2 cellular contexts compared by ENCODE assay signal in the genomic region with DNA sequence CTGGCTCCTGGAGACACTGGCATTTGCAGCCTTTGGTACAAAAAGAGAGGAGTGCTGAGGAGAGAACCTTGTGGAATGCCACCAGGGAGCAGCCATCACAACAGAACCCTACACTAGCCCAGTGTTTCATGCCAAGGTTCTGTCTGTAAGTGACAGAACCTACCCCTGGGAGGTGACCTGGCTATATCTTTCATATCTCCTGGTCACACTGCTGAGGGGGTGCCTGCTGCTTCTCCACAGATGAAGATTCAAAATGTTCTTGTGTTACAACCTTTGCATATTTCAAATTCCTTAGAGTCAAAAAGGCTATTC.
TF ChIP-seq lines count a peak whose summit lies in the region.

No MANE protein-coding gene starts in this region.

TF ChIP-seq in SK-N-SH treated with all-trans-retinoic acid at 6 μM for 48 hours, 23 proteins besides CTCF, POLR2A, EP300 and RAD21:
- TF ChIP-seq, protein P1, sequence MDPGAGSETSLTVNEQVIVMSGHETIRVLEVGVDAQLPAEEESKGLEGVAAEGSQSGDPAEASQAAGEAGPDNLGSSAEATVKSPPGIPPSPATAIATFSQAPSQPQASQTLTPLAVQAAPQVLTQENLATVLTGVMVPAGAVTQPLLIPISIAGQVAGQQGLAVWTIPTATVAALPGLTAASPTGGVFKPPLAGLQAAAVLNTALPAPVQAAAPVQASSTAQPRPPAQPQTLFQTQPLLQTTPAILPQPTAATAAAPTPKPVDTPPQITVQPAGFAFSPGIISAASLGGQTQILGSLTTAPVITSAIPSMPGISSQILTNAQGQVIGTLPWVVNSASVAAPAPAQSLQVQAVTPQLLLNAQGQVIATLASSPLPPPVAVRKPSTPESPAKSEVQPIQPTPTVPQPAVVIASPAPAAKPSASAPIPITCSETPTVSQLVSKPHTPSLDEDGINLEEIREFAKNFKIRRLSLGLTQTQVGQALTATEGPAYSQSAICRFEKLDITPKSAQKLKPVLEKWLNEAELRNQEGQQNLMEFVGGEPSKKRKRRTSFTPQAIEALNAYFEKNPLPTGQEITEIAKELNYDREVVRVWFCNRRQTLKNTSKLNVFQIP (CRISPR knock-in tag; IDR thresholded peaks at IDR 0.05; ENCODE audit: borderline replicate concordance, low read depth) = no peak
- TF ChIP-seq, protein P2, sequence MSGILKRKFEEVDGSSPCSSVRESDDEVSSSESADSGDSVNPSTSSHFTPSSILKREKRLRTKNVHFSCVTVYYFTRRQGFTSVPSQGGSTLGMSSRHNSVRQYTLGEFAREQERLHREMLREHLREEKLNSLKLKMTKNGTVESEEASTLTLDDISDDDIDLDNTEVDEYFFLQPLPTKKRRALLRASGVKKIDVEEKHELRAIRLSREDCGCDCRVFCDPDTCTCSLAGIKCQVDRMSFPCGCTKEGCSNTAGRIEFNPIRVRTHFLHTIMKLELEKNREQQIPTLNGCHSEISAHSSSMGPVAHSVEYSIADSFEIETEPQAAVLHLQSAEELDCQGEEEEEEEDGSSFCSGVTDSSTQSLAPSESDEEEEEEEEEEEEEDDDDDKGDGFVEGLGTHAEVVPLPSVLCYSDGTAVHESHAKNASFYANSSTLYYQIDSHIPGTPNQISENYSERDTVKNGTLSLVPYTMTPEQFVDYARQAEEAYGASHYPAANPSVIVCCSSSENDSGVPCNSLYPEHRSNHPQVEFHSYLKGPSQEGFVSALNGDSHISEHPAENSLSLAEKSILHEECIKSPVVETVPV (CRISPR knock-in tag; IDR thresholded peaks at IDR 0.05) = no peak
- no peak for TF ChIP-seq TCF4 (CRISPR knock-in tag; IDR thresholded peaks at IDR 0.05; ENCODE audit: borderline replicate concordance)
- no peak for TF ChIP-seq ISL1 (CRISPR knock-in tag; IDR thresholded peaks at IDR 0.05)
- TF ChIP-seq, protein P3, sequence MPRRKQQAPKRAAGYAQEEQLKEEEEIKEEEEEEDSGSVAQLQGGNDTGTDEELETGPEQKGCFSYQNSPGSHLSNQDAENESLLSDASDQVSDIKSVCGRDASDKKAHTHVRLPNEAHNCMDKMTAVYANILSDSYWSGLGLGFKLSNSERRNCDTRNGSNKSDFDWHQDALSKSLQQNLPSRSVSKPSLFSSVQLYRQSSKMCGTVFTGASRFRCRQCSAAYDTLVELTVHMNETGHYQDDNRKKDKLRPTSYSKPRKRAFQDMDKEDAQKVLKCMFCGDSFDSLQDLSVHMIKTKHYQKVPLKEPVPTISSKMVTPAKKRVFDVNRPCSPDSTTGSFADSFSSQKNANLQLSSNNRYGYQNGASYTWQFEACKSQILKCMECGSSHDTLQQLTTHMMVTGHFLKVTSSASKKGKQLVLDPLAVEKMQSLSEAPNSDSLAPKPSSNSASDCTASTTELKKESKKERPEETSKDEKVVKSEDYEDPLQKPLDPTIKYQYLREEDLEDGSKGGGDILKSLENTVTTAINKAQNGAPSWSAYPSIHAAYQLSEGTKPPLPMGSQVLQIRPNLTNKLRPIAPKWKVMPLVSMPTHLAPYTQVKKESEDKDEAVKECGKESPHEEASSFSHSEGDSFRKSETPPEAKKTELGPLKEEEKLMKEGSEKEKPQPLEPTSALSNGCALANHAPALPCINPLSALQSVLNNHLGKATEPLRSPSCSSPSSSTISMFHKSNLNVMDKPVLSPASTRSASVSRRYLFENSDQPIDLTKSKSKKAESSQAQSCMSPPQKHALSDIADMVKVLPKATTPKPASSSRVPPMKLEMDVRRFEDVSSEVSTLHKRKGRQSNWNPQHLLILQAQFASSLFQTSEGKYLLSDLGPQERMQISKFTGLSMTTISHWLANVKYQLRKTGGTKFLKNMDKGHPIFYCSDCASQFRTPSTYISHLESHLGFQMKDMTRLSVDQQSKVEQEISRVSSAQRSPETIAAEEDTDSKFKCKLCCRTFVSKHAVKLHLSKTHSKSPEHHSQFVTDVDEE (CRISPR knock-in tag; IDR thresholded peaks at IDR 0.05) = no peak
- no peak for TF ChIP-seq ZFP3 (CRISPR knock-in tag; IDR thresholded peaks at IDR 0.05)
- TF ChIP-seq ESRRG (CRISPR knock-in tag; IDR thresholded peaks at IDR 0.05) = no peak

TF ChIP-seq in SK-N-SH, 30 proteins besides CTCF, POLR2A, EP300 and RAD21 (continued from another document):
- TF ChIP-seq, protein P4, sequence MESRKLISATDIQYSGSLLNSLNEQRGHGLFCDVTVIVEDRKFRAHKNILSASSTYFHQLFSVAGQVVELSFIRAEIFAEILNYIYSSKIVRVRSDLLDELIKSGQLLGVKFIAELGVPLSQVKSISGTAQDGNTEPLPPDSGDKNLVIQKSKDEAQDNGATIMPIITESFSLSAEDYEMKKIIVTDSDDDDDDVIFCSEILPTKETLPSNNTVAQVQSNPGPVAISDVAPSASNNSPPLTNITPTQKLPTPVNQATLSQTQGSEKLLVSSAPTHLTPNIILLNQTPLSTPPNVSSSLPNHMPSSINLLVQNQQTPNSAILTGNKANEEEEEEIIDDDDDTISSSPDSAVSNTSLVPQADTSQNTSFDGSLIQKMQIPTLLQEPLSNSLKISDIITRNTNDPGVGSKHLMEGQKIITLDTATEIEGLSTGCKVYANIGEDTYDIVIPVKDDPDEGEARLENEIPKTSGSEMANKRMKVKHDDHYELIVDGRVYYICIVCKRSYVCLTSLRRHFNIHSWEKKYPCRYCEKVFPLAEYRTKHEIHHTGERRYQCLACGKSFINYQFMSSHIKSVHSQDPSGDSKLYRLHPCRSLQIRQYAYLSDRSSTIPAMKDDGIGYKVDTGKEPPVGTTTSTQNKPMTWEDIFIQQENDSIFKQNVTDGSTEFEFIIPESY (IDR thresholded peaks at IDR 0.05; ENCODE audit: borderline replicate concordance, low read depth) = no peak
- TF ChIP-seq FOXJ3 (CRISPR knock-in tag; IDR thresholded peaks at IDR 0.05) = no peak
